8 cellular contexts compared by ENCODE assay signal in genomic region chr5:142316051-142316450, GRCh38. TPM values are rescaled to one million over a fixed set of nuclear protein-coding genes. Genes with fewer than 3 reads are reported as not detected.
DNase-seq lines count a peak whose midpoint lies in the region; ATAC-seq and TF ChIP-seq lines count a peak whose summit lies in the region.

No MANE protein-coding gene starts in this region.

- H3K4me3 ChIP-seq in heart right ventricle, result peak overlapping the region in 5 of 10 donors; percentile 3 to 25 (median 10)

- peak; percentile 38 for ATAC-seq in HG03064 (IDR thresholded peaks at IDR 0.05; ENCODE audit: low read depth, unreplicated experiment)
- ATAC-seq in heart right ventricle, result peak in 7 of 8 donors; percentile 38 to 62 (median 43)

- H3K4me1 ChIP-seq in heart right ventricle, result peaks cover 27 to 100% (median 83%) of the 10 kb centered on the region in 9 donors

- WGBS in heart right ventricle, 2 donors, result 2 to 7% methylated on average over 4 of the region's 4 CpGs

- peak overlapping the region in 8 of 10 donors; percentile 46 to 95 (median 80) for H3K27ac ChIP-seq in heart right ventricle

- TF ChIP-seq CTCF in heart right ventricle (IDR thresholded peaks at IDR 0.05), result no peak
- TF ChIP-seq CTCF in GM20000 (IDR thresholded peaks at IDR 0.05; ENCODE audit: extremely low read depth, missing control alignments), result no peak

- no peaks in the 10 kb centered on the region for H3K9me3 ChIP-seq in heart right ventricle

- peak; percentile 56 for DNase-seq in AG08396 (ENCODE audit: low spot score)
- DNase-seq in NOMO-1 treated with DMSO at 0.1 percent for 48 hours (lab: John Stamatoyannopoulos, UW; ENCODE audit: unreplicated experiment), result peak; percentile 58
- DNase-seq in heart right ventricle, result peak in 1 of 2 donors; percentile 55
- no peak for DNase-seq in GDM1 (lab: John Stamatoyannopoulos, UW)
- DNase-seq in GM20000 (ENCODE audit: low spot score), result no peak
- DNase-seq in stimulated activated CD4-positive, alpha-beta T cell treated with anti-CD3 and anti-CD28 coated beads, Interleukin-2, amount 100 ng/mL, for 24 hours, result no peak
- no peak for DNase-seq in NAMALWA (ENCODE audit: low spot score)

- H3K27me3 ChIP-seq in heart right ventricle, result peaks cover 0 to 6% (median 0%) of the 10 kb centered on the region in 7 donors

- peaks cover 0 to 49% (median 0%) of the 10 kb centered on the region in 9 donors for H3K36me3 ChIP-seq in heart right ventricle

- intact Hi-C loops in heart right ventricle (cut with DNase I), result loop anchor here in 4 of 10 donors (5.0 to 10.0 kb wide), 6 partner anchors 34 to 231 kb away; no protein-coding TSS in a partner anchor

RNA-seq across cellular contexts. Expression of gene SPRY4, which starts 8.8 kb away (rescaled TPM):
- 10 to 100 TPM in 5 of 10 donors, 1 to 10 TPM in 5; 7.4 to 13.7 (median 10.1) TPM for total RNA-seq in heart right ventricle
- 1 to 10 TPM; 5.0 to 5.5 TPM for polyA plus RNA-seq in heart right ventricle

Comparison
In these comparisons a context has a peak if more than half of its experiments do, and no peak if none do; other contexts are left out.
1. DNase-seq: peak in AG08396 (single experiment) and NOMO-1 treated with DMSO at 0.1 percent for 48 hours (single experiment); none in GDM1 (single experiment), GM20000 (single experiment), stimulated activated CD4-positive, alpha-beta T cell treated with anti-CD3 and anti-CD28 coated beads, Interleukin-2, amount 100 ng/mL, for 24 hours (0 of 2) and NAMALWA (single experiment).